ENCODE assay signal across 8 cellular contexts in genomic region chr6:32622545-32623401, GRCh38. TPM values are rescaled to one million over a fixed set of nuclear protein-coding genes. Genes with fewer than 3 reads are reported as not detected.
DNase-seq lines count a peak whose midpoint lies in the region; ATAC-seq, FAIRE-seq and TF ChIP-seq lines count a peak whose summit lies in the region.

No MANE protein-coding gene starts in this region.

- CTCF ChIA-PET in Calu3 (lab: Charles Lee) (interaction anchor here (0.5 to 2.4 kb wide), 4 partner anchors 13 to 78 kb away, joined by 3 to 21 read pairs (median 8); no protein-coding TSS in a partner anchor), K562 (lab: Yijun Ruan, JAX; ENCODE audit: low intra/inter-chr PET ratio) (no interaction called here)

- TF ChIP-seq RAD21 in K562 (CRISPR knock-in tag; conservative IDR thresholded peaks at IDR 0.05 in 1 of 2, IDR thresholded peaks at IDR 0.05 in 1 of 2), result no peak

- TF ChIP-seq EP300 in K562 (IDR thresholded peaks at IDR 0.05; ENCODE audit: low read length), result no peak

- no peaks in the 10 kb centered on the region for H4K20me1 ChIP-seq in K562 (replicated peaks; ENCODE audit: control insufficient read depth, insufficient read depth, low read length)

- WGBS in K562 (ENCODE audit: insufficient coverage, low coverage, missing lambda C conversion rate), result 0% methylated on average over 1 of the region's 1 CpG
- WGBS in right lobe of liver (ENCODE audit: insufficient coverage, low coverage, low lambda C conversion rate, missing lambda C conversion rate), result 38% methylated on average over 1 of the region's 1 CpG
- 31% methylated on average over 1 of the region's 1 CpG for WGBS in prostate gland

- H3K9ac ChIP-seq in K562 (ENCODE audit: insufficient read depth in 1 of 2, low read depth in 2 of 2, low read length in 2 of 2), result no peak overlapping the region

- ATAC-seq in GM19324 (IDR thresholded peaks at IDR 0.05; ENCODE audit: low FRiP score, unreplicated experiment), result peak; percentile 72
- peak; percentile 79 for ATAC-seq in HG03159 (IDR thresholded peaks at IDR 0.05; ENCODE audit: unreplicated experiment)
- peak; percentile 73 for ATAC-seq in SK-N-SH treated with all-trans-retinoic acid at 6 μM for 48 hours
- no peak for ATAC-seq in K562
- ATAC-seq in right lobe of liver, result peak; percentile 91 to 93 (median 91)

- no peak overlapping the region for H3K4me3 Mint-ChIP-seq in Calu3 (ENCODE audit: low read depth, unreplicated experiment)

- no peaks in the 10 kb centered on the region for H3K4me1 ChIP-seq in K562 (replicated peaks in 1 of 2; ENCODE audit: control insufficient read depth in 2 of 2, insufficient read depth in 2 of 2, low read length in 2 of 2)
- no peaks in the 10 kb centered on the region for H3K4me1 ChIP-seq in right lobe of liver
- no peaks in the 10 kb centered on the region for H3K4me1 ChIP-seq in prostate gland (replicated peaks)

- H3K27me3 Mint-ChIP-seq in Calu3 (ENCODE audit: unreplicated experiment), result no peaks in the 10 kb centered on the region

- H3K9me3 ChIP-seq in K562 (replicated peaks; ENCODE audit: control insufficient read depth, insufficient read depth, low read depth, low read length) (no peaks in the 10 kb centered on the region; the same call in 1 of the 2 replicates), right lobe of liver (no peaks in the 10 kb centered on the region), prostate gland (no peaks in the 10 kb centered on the region)

- peak; percentile 32 for FAIRE-seq in K562 (lab: Jason Lieb, UNC)
- FAIRE-seq in urothelium cell line (lab: Jason Lieb, UNC), result no peak

- no peak for TF ChIP-seq CTCF in Calu3 (IDR thresholded peaks at IDR 0.05; ENCODE audit: unreplicated experiment)
- no peak for TF ChIP-seq CTCF in K562 (IDR thresholded peaks at IDR 0.05 in 2 of 3, conservative IDR thresholded peaks at IDR 0.05 in 1 of 3; ENCODE audit: insufficient read depth in 2 of 3, low read depth in 1 of 3, low read length in 3 of 3)
- TF ChIP-seq CTCF in right lobe of liver (IDR thresholded peaks at IDR 0.05), result peak in 2 of 4 donors; percentile 50 to 59
- TF ChIP-seq CTCF in prostate gland (IDR thresholded peaks at IDR 0.05), result peak in 1 of 4 experiments; percentile 28

- no peak overlapping the region for H3K27ac Mint-ChIP-seq in Calu3 (ENCODE audit: unreplicated experiment)

- H3K79me2 ChIP-seq in K562 (ENCODE audit: control insufficient read depth, insufficient read depth, low read length), result no peaks in the 10 kb centered on the region

- BruUV-seq in Calu3 (replicated peaks; lab: Mats Ljungman, UMichigan) (no TSS peak), K562 (replicated peaks; lab: Mats Ljungman, UMichigan) (no TSS peak)

- H3K36me3 ChIP-seq in K562 (ENCODE audit: control insufficient read depth, insufficient read depth, low read length), result no peaks in the 10 kb centered on the region
- H3K36me3 ChIP-seq in right lobe of liver, result no peaks in the 10 kb centered on the region
- H3K36me3 ChIP-seq in prostate gland, result no peaks in the 10 kb centered on the region

- H3K27ac ChIP-seq in K562 (ENCODE audit: extremely low read depth, low read depth, low read length) (no peak overlapping the region), right lobe of liver (no peak overlapping the region), prostate gland (no peak overlapping the region)

- no peak overlapping the region for H2AFZ ChIP-seq in K562 (ENCODE audit: low read depth, low read length)

- no peaks in the 10 kb centered on the region for H3K9me3 Mint-ChIP-seq in Calu3 (ENCODE audit: low read depth, unreplicated experiment)

- in situ Hi-C loops in K562 (cut with MboI), result no loop called here

- TF ChIP-seq POLR2A in K562 (conservative IDR thresholded peaks at IDR 0.05), result no peak
- TF ChIP-seq POLR2A in right lobe of liver (IDR thresholded peaks at IDR 0.05), result no peak
- no peak for TF ChIP-seq POLR2A in prostate gland (IDR thresholded peaks at IDR 0.05)

- no peaks in the 10 kb centered on the region for H3K27me3 ChIP-seq in K562 (ENCODE audit: control insufficient read depth in 2 of 2, insufficient read depth in 2 of 2, low read length in 2 of 2)
- no peaks in the 10 kb centered on the region for H3K27me3 ChIP-seq in right lobe of liver
- H3K27me3 ChIP-seq in prostate gland (replicated peaks; ENCODE audit: insufficient read depth), result no peaks in the 10 kb centered on the region

- H3K4me1 Mint-ChIP-seq in Calu3 (ENCODE audit: low read depth, unreplicated experiment), result peaks cover 13% of the 10 kb centered on the region

- intact Hi-C loops in Calu3 (cut with micrococcal nuclease; ENCODE audit: unreplicated experiment), result loop anchor here (1.0 kb wide), 1 partner anchor 70 kb away; no protein-coding TSS in a partner anchor
- intact Hi-C loops in K562 (cut with micrococcal nuclease), result no loop called here
- intact Hi-C loops in right lobe of liver (cut with DNase I), result no loop called here
- intact Hi-C loops in prostate gland (cut with DNase I), result no loop called here

- no peak overlapping the region for H3K4me2 ChIP-seq in K562 (ENCODE audit: insufficient read depth, low read length)

- peak; percentile 59 for DNase-seq in Calu3
- DNase-seq in K562 (ENCODE audit: extremely low read depth in 1 of 4, low spot score in 3 of 4), result peak in 1 of 4 experiments; percentile 4
- DNase-seq in right lobe of liver, result no peak
- peak; percentile 31 for DNase-seq in urothelium cell line (ENCODE audit: low spot score)
- no peak for DNase-seq in prostate gland (ENCODE audit: low spot score)

- H3K36me3 Mint-ChIP-seq in Calu3 (ENCODE audit: insufficient read depth, unreplicated experiment), result no peaks in the 10 kb centered on the region

- POLR2A ChIA-PET in K562 (lab: Yijun Ruan, JAX), result interaction anchor here (0.6 kb wide), 1 partner anchor 130 kb away, joined by 4 read pairs; no protein-coding TSS in a partner anchor

- H3K4me3 ChIP-seq in K562 (no peak overlapping the region), right lobe of liver (no peak overlapping the region), prostate gland (no peak overlapping the region)

- H3K9me1 ChIP-seq in K562 (ENCODE audit: control insufficient read depth, insufficient read depth, low read length), result no peaks in the 10 kb centered on the region

RNA-seq across cellular contexts. Expression of gene HLA-DQA1, which starts 14.4 kb away (rescaled TPM):
- total RNA-seq in Calu3 (2022) (6.9 and 12.9 TPM in 2 replicates), K562 (2014; rRNA removed) (not detected in 2 replicates), K562 (2014; rRNA removed; fragmentation: Illumina TruSeq; extraction: Trizol) (not detected in 2 replicates), K562 (2015; rRNA removed; fragmentation: Illumina TruSeq; extraction: Trizol) (not detected in 2 replicates), K562 (2021) (0.49 TPM in 2 replicates), right lobe of liver (10 to 100 TPM in 3 of 6 experiments, under 1 TPM in 3; 0.31 to 15.9 (median 5.4) TPM), prostate gland (1 to 10 TPM; 2.4 to 3.7 TPM)
- total RNA-seq in K562 (2011; cell fraction: chromatin; rRNA removed; ENCODE audit: low replicate concordance), result not detected in 2 replicates
- not detected in 2 replicates for total RNA-seq in K562 (2011; cell fraction: nucleolus; rRNA removed)
- total RNA-seq in K562 (2011; cell fraction: nucleoplasm; rRNA removed), result not detected in 2 replicates
- polyA plus RNA-seq in K562 (2011; rRNA removed) (not detected in 2 replicates), K562 (2014; fragmentation: Illumina TruSeq; extraction: Trizol) (not detected in 2 replicates), K562 (2014; fragmentation: Nextera tagmentation; extraction: Ambion mirVana) (not detected), K562 (2014; rRNA removed) (0.04 and 0.23 TPM in 2 replicates)
- polyA plus RNA-seq in K562 (2011; cell fraction: cytosol; rRNA removed), result not detected in 2 replicates
- polyA plus RNA-seq in K562 (2011; cell fraction: nucleus; rRNA removed), result not detected in 2 replicates
- 0.26 TPM in 1 of 2 replicates, not detected in the other for polyA plus RNA-seq in K562 (2012)
- polyA minus RNA-seq in K562 (2011; rRNA and poly(A)+ RNA removed), result not detected in 2 replicates
- not detected in 2 replicates for polyA minus RNA-seq in K562 (2011; cell fraction: cytosol; rRNA and poly(A)+ RNA removed)
- not detected in 2 replicates for polyA minus RNA-seq in K562 (2011; cell fraction: nucleus; rRNA and poly(A)+ RNA removed)

RNA-seq across cellular contexts. Expression of gene HLA-DRB1, which starts 33.1 kb away (rescaled TPM):
- 111 and 141 TPM in 2 replicates for total RNA-seq in Calu3 (2022)
- total RNA-seq in K562 (2011; cell fraction: chromatin; rRNA removed; ENCODE audit: low replicate concordance), result not detected in 2 replicates
- total RNA-seq in K562 (2011; cell fraction: nucleolus; rRNA removed), result not detected in 2 replicates
- not detected in 2 replicates for total RNA-seq in K562 (2011; cell fraction: nucleoplasm; rRNA removed)
- not detected in 2 replicates for total RNA-seq in K562 (2014; rRNA removed)
- total RNA-seq in K562 (2014; rRNA removed; fragmentation: Illumina TruSeq; extraction: Trizol), result not detected in 2 replicates
- total RNA-seq in K562 (2015; rRNA removed; fragmentation: Illumina TruSeq; extraction: Trizol), result not detected in 2 replicates
- total RNA-seq in K562 (2021), result 0.78 and 1.0 TPM in 2 replicates
- polyA plus RNA-seq in K562 (2011; rRNA removed), result 0.06 TPM in 1 of 2 replicates, not detected in the other
- polyA plus RNA-seq in K562 (2011; cell fraction: cytosol; rRNA removed), result not detected in 2 replicates
- not detected in 2 replicates for polyA plus RNA-seq in K562 (2011; cell fraction: nucleus; rRNA removed)
- polyA plus RNA-seq in K562 (2012), result 0.12 TPM in 1 of 2 replicates, not detected in the other
- not detected in 2 replicates for polyA plus RNA-seq in K562 (2014; fragmentation: Illumina TruSeq; extraction: Trizol)
- polyA plus RNA-seq in K562 (2014; fragmentation: Nextera tagmentation; extraction: Ambion mirVana), result under 1 TPM in 1 of 2 experiments, not detected in 1; 0.06 TPM
- not detected in 2 replicates for polyA plus RNA-seq in K562 (2014; rRNA removed)
- polyA minus RNA-seq in K562 (2011; rRNA and poly(A)+ RNA removed), result not detected in 2 replicates
- not detected in 2 replicates for polyA minus RNA-seq in K562 (2011; cell fraction: cytosol; rRNA and poly(A)+ RNA removed)
- not detected in 2 replicates for polyA minus RNA-seq in K562 (2011; cell fraction: nucleus; rRNA and poly(A)+ RNA removed)
- total RNA-seq in right lobe of liver, result 10 to 100 TPM in 5 of 6 experiments, 1 to 10 TPM in 1; 8.3 to 52.8 (median 23.6) TPM
- total RNA-seq in prostate gland, result 10 to 100 TPM; 14.7 to 22.1 TPM

RNA-seq across cellular contexts. Expression of gene HLA-DQB1, which starts 43.7 kb away (rescaled TPM):
- total RNA-seq in Calu3 (2022) (139 and 190 TPM in 2 replicates), K562 (2014; rRNA removed) (not detected in 2 replicates), K562 (2014; rRNA removed; fragmentation: Illumina TruSeq; extraction: Trizol) (not detected in 2 replicates), K562 (2015; rRNA removed; fragmentation: Illumina TruSeq; extraction: Trizol) (not detected in 2 replicates), K562 (2021) (0.29 TPM in 1 of 2 replicates, not detected in the other), right lobe of liver (10 to 100 TPM in 2 of 6 experiments, 1 to 10 TPM in 1, under 1 TPM in 2, not detected in 1; 0.33 to 14.7 (median 1.7) TPM), prostate gland (1 to 10 TPM; 1.0 to 3.0 TPM)
- not detected in 2 replicates for total RNA-seq in K562 (2011; cell fraction: chromatin; rRNA removed; ENCODE audit: low replicate concordance)
- not detected in 2 replicates for total RNA-seq in K562 (2011; cell fraction: nucleolus; rRNA removed)
- total RNA-seq in K562 (2011; cell fraction: nucleoplasm; rRNA removed), result not detected in 2 replicates
- polyA plus RNA-seq in K562 (2011; rRNA removed) (not detected in 2 replicates), K562 (2014; fragmentation: Illumina TruSeq; extraction: Trizol) (not detected in 2 replicates), K562 (2014; fragmentation: Nextera tagmentation; extraction: Ambion mirVana) (not detected), K562 (2014; rRNA removed) (not detected in 2 replicates)
- not detected in 2 replicates for polyA plus RNA-seq in K562 (2011; cell fraction: cytosol; rRNA removed)
- polyA plus RNA-seq in K562 (2011; cell fraction: nucleus; rRNA removed), result not detected in 2 replicates
- not detected in 2 replicates for polyA plus RNA-seq in K562 (2012)
- polyA minus RNA-seq in K562 (2011; rRNA and poly(A)+ RNA removed), result not detected in 2 replicates
- not detected in 2 replicates for polyA minus RNA-seq in K562 (2011; cell fraction: cytosol; rRNA and poly(A)+ RNA removed)
- polyA minus RNA-seq in K562 (2011; cell fraction: nucleus; rRNA and poly(A)+ RNA removed), result not detected in 2 replicates

Comparison
In these comparisons a context has a peak if more than half of its experiments do, and no peak if none do; other contexts are left out.
1. DNase-seq: peak in Calu3 (single experiment) and urothelium cell line (single experiment); none in right lobe of liver (0 of 3) and prostate gland (single experiment).
2. RNA of gene HLA-DRB1, which starts 33.1 kb away (total RNA-seq): 111 to 141 TPM in Calu3, 8.3 to 52.8 TPM in right lobe of liver and 14.7 to 22.1 TPM in prostate gland; 0.78 to 1.0 TPM in K562; every median in the first group is over 4 times any median in the second.